1 cellular context compared by ENCODE assay signal in genomic region chr14:22845821-22846625, GRCh38.
A peak's percentile ranks its signal among the peaks of the same experiment; 100 is the strongest.
TF ChIP-seq lines count a peak whose summit lies in the region.

No MANE protein-coding gene starts in this region.

TF ChIP-seq in GM12878, 131 proteins besides CTCF, POLR2A, EP300 and RAD21:
- TF ChIP-seq NR2C1 (IDR thresholded peaks at IDR 0.05): peak; percentile 52; the same call in 1 of the 2 replicates
- TF ChIP-seq NR2F1 (conservative IDR thresholded peaks at IDR 0.05): 0 out of 2 replicates have a peak, but pooled peaks have one; percentile 26
- no peak for TF ChIP-seq IKZF2 (IDR thresholded peaks at IDR 0.05)
